Comparison of ENCODE assay signal across 1 cellular context in the genomic region with DNA sequence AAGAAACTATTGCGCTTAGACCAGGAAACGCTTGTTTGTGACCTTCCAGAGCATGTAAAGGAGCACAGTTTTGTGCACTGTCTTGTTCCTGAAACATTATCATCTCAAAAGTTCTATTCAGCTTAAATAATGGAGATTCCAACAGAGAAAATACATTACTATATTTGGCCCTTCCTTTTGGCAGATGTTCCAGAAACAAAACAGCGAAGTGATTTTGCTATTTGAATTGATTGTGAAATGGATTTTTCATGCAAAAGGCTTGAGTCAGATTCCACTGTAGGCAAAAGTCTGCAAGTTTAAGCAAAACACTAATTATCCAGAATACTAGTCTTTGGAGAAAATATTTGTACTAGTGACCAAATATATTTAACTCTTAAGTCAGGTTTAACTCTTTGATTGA.
TF ChIP-seq lines count a peak whose summit lies in the region.

No MANE protein-coding gene starts in this region.

TF ChIP-seq in GM23338, 12 proteins besides CTCF, POLR2A, EP300 and RAD21 (continued from another document):
- TF ChIP-seq, protein P1, sequence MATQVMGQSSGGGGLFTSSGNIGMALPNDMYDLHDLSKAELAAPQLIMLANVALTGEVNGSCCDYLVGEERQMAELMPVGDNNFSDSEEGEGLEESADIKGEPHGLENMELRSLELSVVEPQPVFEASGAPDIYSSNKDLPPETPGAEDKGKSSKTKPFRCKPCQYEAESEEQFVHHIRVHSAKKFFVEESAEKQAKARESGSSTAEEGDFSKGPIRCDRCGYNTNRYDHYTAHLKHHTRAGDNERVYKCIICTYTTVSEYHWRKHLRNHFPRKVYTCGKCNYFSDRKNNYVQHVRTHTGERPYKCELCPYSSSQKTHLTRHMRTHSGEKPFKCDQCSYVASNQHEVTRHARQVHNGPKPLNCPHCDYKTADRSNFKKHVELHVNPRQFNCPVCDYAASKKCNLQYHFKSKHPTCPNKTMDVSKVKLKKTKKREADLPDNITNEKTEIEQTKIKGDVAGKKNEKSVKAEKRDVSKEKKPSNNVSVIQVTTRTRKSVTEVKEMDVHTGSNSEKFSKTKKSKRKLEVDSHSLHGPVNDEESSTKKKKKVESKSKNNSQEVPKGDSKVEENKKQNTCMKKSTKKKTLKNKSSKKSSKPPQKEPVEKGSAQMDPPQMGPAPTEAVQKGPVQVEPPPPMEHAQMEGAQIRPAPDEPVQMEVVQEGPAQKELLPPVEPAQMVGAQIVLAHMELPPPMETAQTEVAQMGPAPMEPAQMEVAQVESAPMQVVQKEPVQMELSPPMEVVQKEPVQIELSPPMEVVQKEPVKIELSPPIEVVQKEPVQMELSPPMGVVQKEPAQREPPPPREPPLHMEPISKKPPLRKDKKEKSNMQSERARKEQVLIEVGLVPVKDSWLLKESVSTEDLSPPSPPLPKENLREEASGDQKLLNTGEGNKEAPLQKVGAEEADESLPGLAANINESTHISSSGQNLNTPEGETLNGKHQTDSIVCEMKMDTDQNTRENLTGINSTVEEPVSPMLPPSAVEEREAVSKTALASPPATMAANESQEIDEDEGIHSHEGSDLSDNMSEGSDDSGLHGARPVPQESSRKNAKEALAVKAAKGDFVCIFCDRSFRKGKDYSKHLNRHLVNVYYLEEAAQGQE (IDR thresholded peaks at IDR 0.05; ENCODE audit: unreplicated experiment), result no peak
- TF ChIP-seq EZH2 (IDR thresholded peaks at IDR 0.05; ENCODE audit: low read depth, unreplicated experiment) (no peak), ZNF331 (CRISPR knock-in tag; IDR thresholded peaks at IDR 0.05; ENCODE audit: low read depth) (no peak), CREB1 (CRISPR knock-in tag; IDR thresholded peaks at IDR 0.05; ENCODE audit: low read depth) (no peak), NANOG (IDR thresholded peaks at IDR 0.05; ENCODE audit: borderline replicate concordance) (no peak)
TF ChIP-seq in GM23338: peak in this region for 0.
